ENCODE assay signal across 1 cellular context in genomic region chr5:43643327-43643726, GRCh38.
TF ChIP-seq lines count a peak whose summit lies in the region.

No MANE protein-coding gene starts in this region.

TF ChIP-seq in IMR-90, 13 proteins besides CTCF, POLR2A, EP300 and RAD21:
- TF ChIP-seq MXI1 (IDR thresholded peaks at IDR 0.05; ENCODE audit: borderline replicate concordance, low read depth, low read length) = no peak
- no peak for TF ChIP-seq CEBPB (IDR thresholded peaks at IDR 0.05; ENCODE audit: low read depth, low read length)
- no peak for TF ChIP-seq RFX5 (IDR thresholded peaks at IDR 0.05; ENCODE audit: low read depth, low read length)
- no peak for TF ChIP-seq USF2 (IDR thresholded peaks at IDR 0.05; ENCODE audit: low read depth, low read length)
- no peak for TF ChIP-seq MAZ (IDR thresholded peaks at IDR 0.05; ENCODE audit: borderline replicate concordance, low read depth, low read length)
- no peak for TF ChIP-seq ELK1 (IDR thresholded peaks at IDR 0.05; ENCODE audit: borderline replicate concordance, low read depth, low read length)
- TF ChIP-seq FOS (IDR thresholded peaks at IDR 0.05; ENCODE audit: low read depth, low read length) = no peak
